Comparison of ENCODE assay signal across 7 cellular contexts in genomic region chr19:57389730-57390598, GRCh38. TPM values are rescaled to one million over a fixed set of nuclear protein-coding genes. Genes with fewer than 3 reads are reported as not detected.
DNase-seq lines count a peak whose midpoint lies in the region; ATAC-seq, FAIRE-seq and TF ChIP-seq lines count a peak whose summit lies in the region.

TSS of gene ZNF548 (plus strand) at chr19:57389854. CDS start at chr19:57390100, 246 bp downstream.

- peaks cover 50% of the 10 kb centered on the region for H3K79me2 ChIP-seq in hepatocyte

- peaks cover 4% of the 10 kb centered on the region for H4K20me1 ChIP-seq in hepatocyte (ENCODE audit: insufficient read depth, poor library complexity, severe bottlenecking)

- no peaks in the 10 kb centered on the region for H3K27me3 ChIP-seq in hepatocyte

- WGBS in hepatocyte (ENCODE audit: low lambda C conversion rate, missing lambda C conversion rate), result 1% methylated on average over 50 of the region's 50 CpGs

- H3K9me3 ChIP-seq in hepatocyte (ENCODE audit: low read depth), result no peaks in the 10 kb centered on the region

- peak; percentile 98 for ATAC-seq in HG02981 (IDR thresholded peaks at IDR 0.05; ENCODE audit: unreplicated experiment)

- H3K4me3 ChIP-seq in hepatocyte, result peak within 1 kb of the TSS; percentile 57

- peaks cover 9% of the 10 kb centered on the region for H3K4me1 ChIP-seq in hepatocyte (ENCODE audit: insufficient read depth)

- H3K9me2 ChIP-seq in hepatocyte (replicated peaks; ENCODE audit: insufficient read depth), result no peaks in the 10 kb centered on the region

- no peak for TF ChIP-seq CTCF in hepatocyte (IDR thresholded peaks at IDR 0.05; ENCODE audit: poor library complexity)

- H3K4me2 ChIP-seq in hepatocyte, result peak within 1 kb of the TSS; percentile 94

- H3K27ac ChIP-seq in hepatocyte, result peak within 1 kb of the TSS; percentile 95

- DNase-seq in GM18507 (ENCODE audit: extremely low spot score, insufficient read length, low read depth), result peak; percentile 71
- peak; percentile 95 to 98 for DNase-seq in NCI-H2081 (lab: John Stamatoyannopoulos, UW)
- DNase-seq in T1000 (lab: John Stamatoyannopoulos, UW), result peak; percentile 94
- DNase-seq in astrocyte of the hippocampus (ENCODE audit: low read depth, low spot score), result peak; percentile 100
- peak; percentile 98 for DNase-seq in hepatocyte (ENCODE audit: low spot score)
- DNase-seq in retina, result peak; percentile 97

- H2AFZ ChIP-seq in hepatocyte, result peak within 1 kb of the TSS; percentile 94

- no peaks in the 10 kb centered on the region for H3K36me3 ChIP-seq in hepatocyte (replicated peaks; ENCODE audit: insufficient read depth, low read depth)

- FAIRE-seq in GM18507 (lab: Jason Lieb, UNC), result peak; percentile 100

RNA-seq across cellular contexts. Expression of gene ZNF548, which starts in this region (rescaled TPM):
- total RNA-seq in hepatocyte, result 17.6 and 26.3 TPM in 2 replicates
- 8.1 and 9.3 TPM in 2 replicates for polyA plus RNA-seq in hepatocyte

Comparison
In these comparisons a context has a peak if more than half of its experiments do, and no peak if none do; other contexts are left out.
1. Peak in every context shown above with its lines: DNase-seq, ATAC-seq, H3K4me3 ChIP-seq and H3K27ac ChIP-seq.